10 cellular contexts compared by ENCODE assay signal in genomic region chr3:183100376-183100775, GRCh38. TPM values are rescaled to one million over a fixed set of nuclear protein-coding genes. Genes with fewer than 3 reads are reported as not detected.
DNase-seq lines count a peak whose midpoint lies in the region; ATAC-seq, FAIRE-seq and TF ChIP-seq lines count a peak whose summit lies in the region.
"Had no signal": no experiment of that assay in that cellular context is flagged by ENCODE, and none has a peak within 500 bp of the region (broad histone marks: within the 10 kb centered on the region; RNA-seq: fewer than 3 reads in every experiment).

No MANE protein-coding gene starts in this region.

- no peak for DNase-seq in activated CD8-positive, alpha-beta memory T cell treated with anti-CD3 and anti-CD28 coated beads, Interleukin-2, amount 10 ng/mL, durations not matched to agents 7 days and 5 days
- DNase-seq in activated CD8-positive, alpha-beta memory T cell treated with anti-CD3 and anti-CD28 coated beads for 24 hours: no peak
- DNase-seq in activated CD8-positive, alpha-beta T cell treated with anti-CD3 and anti-CD28 coated beads for 36 hours: no peak
- DNase-seq in iris pigment epithelial cell (ENCODE audit: low read depth): peak; percentile 11
- DNase-seq in thoracic aorta (ENCODE audit: low spot score): no peak
- DNase-seq in GM12891 (ENCODE audit: insufficient read length, low spot score): no peak
- DNase-seq in cerebellar cortex (ENCODE audit: low spot score): no peak
- DNase-seq: activated CD8-positive, alpha-beta memory T cell treated with anti-CD3 and anti-CD28 coated beads, Interleukin-2, amount 50 U/mL, for 4 hours had no signal

- peaks cover 10% of the 10 kb centered on the region for H3K36me3 Mint-ChIP-seq in activated CD8-positive, alpha-beta memory T cell treated with anti-CD3 and anti-CD28 coated beads, Interleukin-2, amount 10 ng/mL, durations not matched to agents 7 days and 5 days
- peaks cover 16% of the 10 kb centered on the region for H3K36me3 Mint-ChIP-seq in activated CD8-positive, alpha-beta T cell treated with anti-CD3 and anti-CD28 coated beads for 36 hours (ENCODE audit: low read depth)

- intact Hi-C loops in activated CD8-positive, alpha-beta T cell treated with anti-CD3 and anti-CD28 coated beads for 36 hours (cut with micrococcal nuclease): no loop called here

- CTCF ChIA-PET in activated CD8-positive, alpha-beta memory T cell treated with anti-CD3 and anti-CD28 coated beads, Interleukin-2, amount 10 ng/mL, durations not matched to agents 7 days and 5 days (lab: Charles Lee): interaction anchor here (1.0 to 3.9 kb wide), 2 partner anchors 15 to 190 kb away, joined by 3 to 24 read pairs; no protein-coding TSS in a partner anchor
- CTCF ChIA-PET in activated CD8-positive, alpha-beta T cell treated with anti-CD3 and anti-CD28 coated beads for 36 hours (lab: Charles Lee): interaction anchor here (1.4 to 6.9 kb wide), 2 partner anchors 16 to 386 kb away, joined by 3 to 58 read pairs; no protein-coding TSS in a partner anchor

- H3K27ac Mint-ChIP-seq in activated CD8-positive, alpha-beta memory T cell treated with anti-CD3 and anti-CD28 coated beads, Interleukin-2, amount 10 ng/mL, durations not matched to agents 7 days and 5 days: peak overlapping the region; percentile 92
- peak overlapping the region; percentile 97 for H3K27ac Mint-ChIP-seq in activated CD8-positive, alpha-beta T cell treated with anti-CD3 and anti-CD28 coated beads for 36 hours

- peak overlapping the region; percentile 24 for H3K4me3 Mint-ChIP-seq in activated CD8-positive, alpha-beta memory T cell treated with anti-CD3 and anti-CD28 coated beads, Interleukin-2, amount 10 ng/mL, durations not matched to agents 7 days and 5 days
- H3K4me3 Mint-ChIP-seq in activated CD8-positive, alpha-beta T cell treated with anti-CD3 and anti-CD28 coated beads for 36 hours: no peak overlapping the region

- peaks cover 15 to 27% of the 10 kb centered on the region in 2 donors for H3K4me1 ChIP-seq in thoracic aorta (ENCODE audit: control insufficient read depth in 1 of 2, low read depth in 2 of 2)

- H3K36me3 ChIP-seq in thoracic aorta: no peaks in the 10 kb centered on the region

- ATAC-seq in activated CD8-positive, alpha-beta memory T cell treated with anti-CD3 and anti-CD28 coated beads, Interleukin-2, amount 10 ng/mL, durations not matched to agents 7 days and 5 days: no peak
- no peak for ATAC-seq in activated CD8-positive, alpha-beta T cell treated with anti-CD3 and anti-CD28 coated beads for 36 hours
- ATAC-seq in thoracic aorta (ENCODE audit: insufficient number of reproducible peaks, low FRiP score, low read depth) (peak; percentile 50), HG03135 (IDR thresholded peaks at IDR 0.05; ENCODE audit: unreplicated experiment) (no peak)

- no peaks in the 10 kb centered on the region for H3K27me3 Mint-ChIP-seq in activated CD8-positive, alpha-beta memory T cell treated with anti-CD3 and anti-CD28 coated beads, Interleukin-2, amount 10 ng/mL, durations not matched to agents 7 days and 5 days
- no peaks in the 10 kb centered on the region for H3K27me3 Mint-ChIP-seq in activated CD8-positive, alpha-beta T cell treated with anti-CD3 and anti-CD28 coated beads for 36 hours

- H3K27ac ChIP-seq in thoracic aorta: peak overlapping the region; percentile 85 to 91
- H3K27ac ChIP-seq: epithelial cell of prostate had no signal

- H3K9me3 ChIP-seq in thoracic aorta: no peaks in the 10 kb centered on the region

- FAIRE-seq in GM12891 (lab: Jason Lieb, UNC): no peak

- H3K9me3 Mint-ChIP-seq in activated CD8-positive, alpha-beta memory T cell treated with anti-CD3 and anti-CD28 coated beads, Interleukin-2, amount 10 ng/mL, durations not matched to agents 7 days and 5 days (ENCODE audit: low read depth): no peaks in the 10 kb centered on the region
- no peaks in the 10 kb centered on the region for H3K9me3 Mint-ChIP-seq in activated CD8-positive, alpha-beta T cell treated with anti-CD3 and anti-CD28 coated beads for 36 hours

- TF ChIP-seq POLR2A in GM12891 (IDR thresholded peaks at IDR 0.05; ENCODE audit: low read depth, low read length): no peak

- POLR2A ChIA-PET in activated CD8-positive, alpha-beta T cell treated with anti-CD3 and anti-CD28 coated beads for 36 hours (lab: Charles Lee): interaction anchor here (0.8 kb wide), 1 partner anchor 187 kb away, joined by 3 read pairs; no protein-coding TSS in a partner anchor

- H3K4me3 ChIP-seq in thoracic aorta: no peak overlapping the region

- TF ChIP-seq CTCF in activated CD8-positive, alpha-beta T cell treated with anti-CD3 and anti-CD28 coated beads for 36 hours (IDR thresholded peaks at IDR 0.05): no peak
- no peak for TF ChIP-seq CTCF in thoracic aorta (IDR thresholded peaks at IDR 0.05)

- H3K4me1 Mint-ChIP-seq in activated CD8-positive, alpha-beta memory T cell treated with anti-CD3 and anti-CD28 coated beads, Interleukin-2, amount 10 ng/mL, durations not matched to agents 7 days and 5 days: peaks cover 37% of the 10 kb centered on the region
- peaks cover 32% of the 10 kb centered on the region for H3K4me1 Mint-ChIP-seq in activated CD8-positive, alpha-beta T cell treated with anti-CD3 and anti-CD28 coated beads for 36 hours (ENCODE audit: low read depth)

- no peaks in the 10 kb centered on the region for H3K27me3 ChIP-seq in thoracic aorta (replicated peaks; ENCODE audit: insufficient read depth)

TF ChIP-seq in GM12891, 5 proteins besides CTCF, POLR2A, EP300 and RAD21:
- TF ChIP-seq SPI1 (IDR thresholded peaks at IDR 0.05; ENCODE audit: low read depth, low read length): no peak
- no peak for TF ChIP-seq POLR2AphosphoS5 (IDR thresholded peaks at IDR 0.05; ENCODE audit: low read depth, low read length)
- no peak for TF ChIP-seq TAF1 (IDR thresholded peaks at IDR 0.05; ENCODE audit: low read depth, low read length)
- TF ChIP-seq PAX5 (IDR thresholded peaks at IDR 0.05; ENCODE audit: insufficient read depth, low read length, severe bottlenecking): no peak

RNA-seq across cellular contexts. Expression of gene MCCC1, which starts 1.1 kb away (rescaled TPM):
- total RNA-seq in activated CD8-positive, alpha-beta memory T cell treated with anti-CD3 and anti-CD28 coated beads, Interleukin-2, amount 10 ng/mL, durations not matched to agents 7 days and 5 days: 10 to 100 TPM; 30.8 to 44.7 TPM
- 10 to 100 TPM; 35.0 to 38.0 TPM for total RNA-seq in activated CD8-positive, alpha-beta T cell treated with anti-CD3 and anti-CD28 coated beads for 36 hours
- 10 to 100 TPM; 23.4 to 28.5 TPM for total RNA-seq in thoracic aorta
- 42.5 TPM for polyA plus RNA-seq in GM12891 (2012; ENCODE audit: low read depth, missing spikeins)
